24 cellular contexts compared by ENCODE assay signal in the genomic region with DNA sequence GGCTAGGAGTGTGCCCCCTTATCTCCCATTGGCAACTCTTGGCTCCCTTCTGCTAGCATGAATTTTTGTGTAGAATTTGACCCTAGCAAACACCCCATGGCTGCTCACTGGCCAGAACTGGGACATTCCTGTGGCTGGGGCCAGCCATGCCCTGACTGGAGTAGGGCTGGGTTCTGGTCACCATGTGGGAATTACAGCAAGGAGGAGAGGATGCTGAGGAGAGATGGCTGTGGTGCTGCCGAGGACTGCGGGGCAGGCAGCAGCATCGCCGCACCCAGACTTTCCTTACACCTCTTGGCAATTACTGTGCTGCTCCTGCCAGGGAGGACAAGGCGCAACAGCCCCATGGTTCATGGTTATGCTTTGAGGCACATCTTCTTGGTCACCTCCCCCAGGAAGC. TPM values are rescaled to one million over a fixed set of nuclear protein-coding genes. Genes with fewer than 3 reads are reported as not detected.
"Had no signal": no experiment of that assay in that cellular context is flagged by ENCODE, and none has a peak within 500 bp of the region (broad histone marks: within the 10 kb centered on the region; RNA-seq: fewer than 3 reads in every experiment).

No MANE protein-coding gene starts in this region.

- H3K36me3 ChIP-seq: brain microvascular endothelial cell, esophagus muscularis mucosa, gastroesophageal sphincter, thyroid gland had no signal

- H3K27me3 ChIP-seq: brain microvascular endothelial cell, thyroid gland had no signal

- ATAC-seq: activated CD4-positive, CD25-positive, alpha-beta regulatory T cell treated with anti-CD3 and anti-CD28 coated beads, Interleukin-2, amount 50 U/mL, for 24 hours; activated T-cell treated with anti-CD3 and anti-CD28 coated beads, Interleukin-2, amount 50 U/mL, for 72 hours; gastroesophageal sphincter had no signal

- H3K4me3 ChIP-seq: esophagus muscularis mucosa, gastroesophageal sphincter, thyroid gland had no signal

- H3K9me3 ChIP-seq: esophagus muscularis mucosa, gastroesophageal sphincter, thyroid gland had no signal

- H3K27ac ChIP-seq: brain microvascular endothelial cell, esophagus muscularis mucosa, gastroesophageal sphincter, thyroid gland, VCaP had no signal

- H3K4me1 ChIP-seq: esophagus muscularis mucosa, gastroesophageal sphincter, thyroid gland had no signal

- DNase-seq: activated CD4-positive, alpha-beta memory T cell treated with anti-CD3 and anti-CD28 coated beads, Interleukin-2, amount 10 ng/mL, durations not matched to agents 7 days and 5 days; activated CD4-positive, alpha-beta T cell treated with anti-CD3 and anti-CD28 coated beads, Interleukin-2, amount 10 ng/mL, durations not matched to agents 24 days and 14 days; activated gamma-delta T cell; activated naive CD4-positive, alpha-beta T cell treated with anti-CD3 and anti-CD28 coated beads, Interleukin-2, amount 50 U/mL, for 16 hours; activated T-cell treated with anti-CD3 and anti-CD28 coated beads, Interleukin-2, amount 50 U/mL, for 72 hours; brain microvascular endothelial cell; caudate nucleus; effector memory CD4-positive, alpha-beta T cell; mesenchymal stem cell; nephron progenitor cell; nucleus accumbens; retina; stimulated activated CD4-positive, alpha-beta T cell treated with anti-CD3 and anti-CD28 coated beads, Interleukin-12 subunit alpha, Interleukin-12 subunit beta, amount 100 ng/mL, for 4 hours; stimulated activated CD4-positive, alpha-beta T cell treated with anti-CD3 and anti-CD28 coated beads, Interleukin-4, amount 100 ng/mL, for 4 hours; substantia nigra; thyroid gland had no signal

RNA-seq across cellular contexts. Expression of a gene that starts 12.7 kb away (rescaled TPM):
- total RNA-seq: activated CD4-positive, alpha-beta memory T cell treated with anti-CD3 and anti-CD28 coated beads, Interleukin-2, amount 10 ng/mL, durations not matched to agents 7 days and 5 days; activated CD4-positive, alpha-beta T cell treated with anti-CD3 and anti-CD28 coated beads, Interleukin-2, amount 10 ng/mL, durations not matched to agents 24 days and 14 days; activated T-cell treated with anti-CD3 and anti-CD28 coated beads, Interleukin-2, amount 50 U/mL, for 72 hours; aorta; mononuclear cell; T-helper 2 cell treated with Interferon-gamma antibody and Interleukin-4, amounts not matched to agents 100 ng/mL and 5 ng/mL, for 36 hours; thyroid gland had no signal
- polyA plus RNA-seq: aorta, liver had no signal
